ENCODE assay signal across 17 cellular contexts in genomic region chr10:13944901-13945300, GRCh38.
DNase-seq lines count a peak whose midpoint lies in the region; ATAC-seq, FAIRE-seq and TF ChIP-seq lines count a peak whose summit lies in the region.
"Had no signal": no experiment of that assay in that cellular context is flagged by ENCODE, and none has a peak within 500 bp of the region (broad histone marks: within the 10 kb centered on the region; RNA-seq: fewer than 3 reads in every experiment).

No MANE protein-coding gene starts in this region.

- no peak for FAIRE-seq in pancreas (lab: Jason Lieb, UNC)
- FAIRE-seq: H1 had no signal

- H3K4me1 ChIP-seq in mesodermal cell (ENCODE audit: control insufficient read depth, insufficient read depth, low read length, poor library complexity, severe bottlenecking) = peaks cover 22% of the 10 kb centered on the region
- peaks cover 8 to 24% (median 18%) of the 10 kb centered on the region in 5 donors for H3K4me1 ChIP-seq in subcutaneous abdominal adipose tissue (ENCODE audit: control insufficient read depth in 5 of 5, insufficient read depth in 5 of 5, low read length in 5 of 5)
- H3K4me1 ChIP-seq in pancreas = no peaks in the 10 kb centered on the region

- H3K9me3 ChIP-seq in mesodermal cell (ENCODE audit: control insufficient read depth, low read length) (no peaks in the 10 kb centered on the region), subcutaneous abdominal adipose tissue (ENCODE audit: control insufficient read depth in 5 of 5, low read length in 5 of 5) (no peaks in the 10 kb centered on the region), pancreas (no peaks in the 10 kb centered on the region)

- peak; percentile 44 for DNase-seq in dermis blood vessel endothelial cell
- DNase-seq in NCI-H510A (lab: John Stamatoyannopoulos, UW) = no peak
- no peak for DNase-seq in pancreas
- DNase-seq in stimulated activated naive CD8-positive, alpha-beta T cell treated with anti-CD3 and anti-CD28 coated beads, Interleukin-15, Interleukin-2, amounts not matched to agents 100 U/mL and 50 U/mL, for 24 hours = no peak
- DNase-seq: CD8-positive, alpha-beta T cell; DND-41; GDM1; NCI-H1092 treated with DMSO at 0.1 percent for 48 hours; NCI-H1694; NCI-H2107; PC-9 had no signal

- ATAC-seq in GM19397 (IDR thresholded peaks at IDR 0.05; ENCODE audit: unreplicated experiment) (no peak), pancreas (no peak)
- ATAC-seq in stimulated activated naive CD8-positive, alpha-beta T cell treated with anti-CD3 and anti-CD28 coated beads, Interleukin-15, Interleukin-2, amounts not matched to agents 100 U/mL and 50 U/mL, for 24 hours = no peak
- ATAC-seq: CD8-positive, alpha-beta T cell had no signal

- H3K27ac ChIP-seq in VCaP = peak overlapping the region; percentile 43; the same call in 1 of the 2 replicates
- H3K27ac ChIP-seq in mesodermal cell (ENCODE audit: low read depth, low read length, severe bottlenecking) = peak overlapping the region; percentile 92
- peak overlapping the region; percentile 43 for H3K27ac ChIP-seq in subcutaneous abdominal adipose tissue (ENCODE audit: low read depth, low read length)
- no peak overlapping the region for H3K27ac ChIP-seq in pancreas
- H3K27ac ChIP-seq: KMS-11 had no signal

- H3K4me3 ChIP-seq in mesodermal cell (ENCODE audit: extremely low read depth, insufficient read depth, low read length, poor library complexity, severe bottlenecking) (no peak overlapping the region), subcutaneous abdominal adipose tissue (ENCODE audit: low read depth in 1 of 5, low read length in 5 of 5) (no peak overlapping the region), pancreas (no peak overlapping the region)
- H3K4me3 ChIP-seq: PC-9 had no signal

- WGBS in mesodermal cell (ENCODE audit: insufficient coverage in 2 of 2), 2 experiments = 88 to 100% methylated on average over 2 of the region's 4 CpGs
- 94 to 95% methylated on average over 4 of the region's 4 CpGs for WGBS in pancreas, 2 donors

- H3K36me3 ChIP-seq in mesodermal cell (ENCODE audit: control insufficient read depth, insufficient read depth, low read length) (no peaks in the 10 kb centered on the region), subcutaneous abdominal adipose tissue (ENCODE audit: control insufficient read depth in 5 of 5, insufficient read depth in 5 of 5, low read length in 5 of 5) (no peaks in the 10 kb centered on the region), pancreas (no peaks in the 10 kb centered on the region)

- no peak overlapping the region for H3K9ac ChIP-seq in subcutaneous abdominal adipose tissue (ENCODE audit: low read length in 5 of 5)
- H3K9ac ChIP-seq: KMS-11 had no signal

- H3K27me3 ChIP-seq in subcutaneous abdominal adipose tissue (ENCODE audit: control insufficient read depth in 5 of 5, insufficient read depth in 4 of 5, low read length in 5 of 5) (no peaks in the 10 kb centered on the region), pancreas (no peaks in the 10 kb centered on the region)

- intact Hi-C loops in pancreas (cut with DNase I) = no loop called here

- TF ChIP-seq CTCF in VCaP (conservative IDR thresholded peaks at IDR 0.05) (no peak), pancreas (IDR thresholded peaks at IDR 0.05) (no peak)

Comparison
In these comparisons a context has a peak if more than half of its experiments do, and no peak if none do; other contexts are left out.
1. H3K27ac ChIP-seq: peak in VCaP (single experiment), mesodermal cell (single experiment) and subcutaneous abdominal adipose tissue (single experiment); none in pancreas (0 of 4).